14 cellular contexts compared by ENCODE assay signal in genomic region chr2:22907330-22907729, GRCh38.
"Had no signal": no experiment of that assay in that cellular context is flagged by ENCODE, and none has a peak within 500 bp of the region (broad histone marks: within the 10 kb centered on the region; RNA-seq: fewer than 3 reads in every experiment).

No MANE protein-coding gene starts in this region.

- H3K27ac Mint-ChIP-seq: activated CD4-positive, alpha-beta T cell treated with anti-CD3 and anti-CD28 coated beads, Interleukin-2, amount 10 ng/mL, durations not matched to agents 7 days and 5 days; activated naive CD8-positive, alpha-beta T cell treated with anti-CD3 and anti-CD28 coated beads for 36 hours; activated T-helper 1 cell treated with anti-CD3 and anti-CD28 coated beads, Interleukin-12 subunit alpha, Interleukin-12 subunit beta, Interleukin-2, Interleukin-4 antibody, amounts not matched to agents 30 ng/mL and 10 ng/mL and 1 ng/mL, durations not matched to agents 14 hours and 24 hours and 36 hours; brain; mesothelial cell of epicardium; stimulated activated naive B cell treated with anti-CD40 and anti-IgM and Interleukin-4, amounts not matched to agents 10 μg/mL and 1 μg/mL and 100 μg/mL, for 72 hours had no signal

- H3K27me3 Mint-ChIP-seq: activated CD4-positive, alpha-beta T cell treated with anti-CD3 and anti-CD28 coated beads, Interleukin-2, amount 10 ng/mL, durations not matched to agents 7 days and 5 days; stimulated activated naive B cell treated with anti-CD40 and anti-IgM and Interleukin-4, amounts not matched to agents 10 μg/mL and 1 μg/mL and 100 μg/mL, for 72 hours had no signal

- H3K9me3 ChIP-seq: gastroesophageal sphincter had no signal

- DNase-seq: activated CD4-positive, alpha-beta T cell treated with anti-CD3 and anti-CD28 coated beads, Interleukin-2, amount 10 ng/mL, durations not matched to agents 7 days and 5 days; activated CD8-positive, alpha-beta memory T cell treated with anti-CD3 and anti-CD28 coated beads for 24 hours; activated naive CD8-positive, alpha-beta T cell treated with anti-CD3 and anti-CD28 coated beads for 36 hours; amygdala; islet precursor cell; stimulated activated CD4-positive, alpha-beta T cell treated with anti-CD3 and anti-CD28 coated beads, Interleukin-4, amount 100 ng/mL, for 1 hour; stimulated activated naive B cell treated with anti-CD40 and anti-IgM and Interleukin-4, amounts not matched to agents 10 μg/mL and 1 μg/mL and 100 μg/mL, for 72 hours; trophoblast cell had no signal

- H3K27me3 ChIP-seq: gastroesophageal sphincter had no signal

- H3K27ac ChIP-seq: epithelial cell of prostate, gastroesophageal sphincter had no signal

- H3K9me3 Mint-ChIP-seq: activated CD4-positive, alpha-beta T cell treated with anti-CD3 and anti-CD28 coated beads, Interleukin-2, amount 10 ng/mL, durations not matched to agents 7 days and 5 days; activated naive CD8-positive, alpha-beta T cell treated with anti-CD3 and anti-CD28 coated beads for 36 hours; activated T-helper 1 cell treated with anti-CD3 and anti-CD28 coated beads, Interleukin-12 subunit alpha, Interleukin-12 subunit beta, Interleukin-2, Interleukin-4 antibody, amounts not matched to agents 30 ng/mL and 10 ng/mL and 1 ng/mL, durations not matched to agents 14 hours and 24 hours and 36 hours; brain; mesothelial cell of epicardium; neural crest cell; stimulated activated naive B cell treated with anti-CD40 and anti-IgM and Interleukin-4, amounts not matched to agents 10 μg/mL and 1 μg/mL and 100 μg/mL, for 72 hours had no signal

- ATAC-seq: gastroesophageal sphincter; stimulated activated naive B cell treated with anti-CD40 and anti-IgM and Interleukin-4, amounts not matched to agents 10 μg/mL and 1 μg/mL and 100 μg/mL, for 72 hours had no signal

- H3K4me3 Mint-ChIP-seq: activated CD4-positive, alpha-beta T cell treated with anti-CD3 and anti-CD28 coated beads, Interleukin-2, amount 10 ng/mL, durations not matched to agents 7 days and 5 days; activated naive CD8-positive, alpha-beta T cell treated with anti-CD3 and anti-CD28 coated beads for 36 hours; activated T-helper 1 cell treated with anti-CD3 and anti-CD28 coated beads, Interleukin-12 subunit alpha, Interleukin-12 subunit beta, Interleukin-2, Interleukin-4 antibody, amounts not matched to agents 30 ng/mL and 10 ng/mL and 1 ng/mL, durations not matched to agents 14 hours and 24 hours and 36 hours; brain; mesothelial cell of epicardium; neural crest cell; stimulated activated naive B cell treated with anti-CD40 and anti-IgM and Interleukin-4, amounts not matched to agents 10 μg/mL and 1 μg/mL and 100 μg/mL, for 72 hours had no signal

- H3K36me3 Mint-ChIP-seq: activated naive CD8-positive, alpha-beta T cell treated with anti-CD3 and anti-CD28 coated beads for 36 hours; brain; mesothelial cell of epicardium; stimulated activated naive B cell treated with anti-CD40 and anti-IgM and Interleukin-4, amounts not matched to agents 10 μg/mL and 1 μg/mL and 100 μg/mL, for 72 hours had no signal

- H3K4me1 ChIP-seq: gastroesophageal sphincter had no signal

- H3K36me3 ChIP-seq: gastroesophageal sphincter had no signal

- H3K4me3 ChIP-seq: gastroesophageal sphincter had no signal

- H3K4me1 Mint-ChIP-seq: activated CD4-positive, alpha-beta T cell treated with anti-CD3 and anti-CD28 coated beads, Interleukin-2, amount 10 ng/mL, durations not matched to agents 7 days and 5 days; activated naive CD8-positive, alpha-beta T cell treated with anti-CD3 and anti-CD28 coated beads for 36 hours; mesothelial cell of epicardium; neural crest cell; stimulated activated naive B cell treated with anti-CD40 and anti-IgM and Interleukin-4, amounts not matched to agents 10 μg/mL and 1 μg/mL and 100 μg/mL, for 72 hours had no signal
